Comparison of ENCODE assay signal across 9 cellular contexts in the genomic region with DNA sequence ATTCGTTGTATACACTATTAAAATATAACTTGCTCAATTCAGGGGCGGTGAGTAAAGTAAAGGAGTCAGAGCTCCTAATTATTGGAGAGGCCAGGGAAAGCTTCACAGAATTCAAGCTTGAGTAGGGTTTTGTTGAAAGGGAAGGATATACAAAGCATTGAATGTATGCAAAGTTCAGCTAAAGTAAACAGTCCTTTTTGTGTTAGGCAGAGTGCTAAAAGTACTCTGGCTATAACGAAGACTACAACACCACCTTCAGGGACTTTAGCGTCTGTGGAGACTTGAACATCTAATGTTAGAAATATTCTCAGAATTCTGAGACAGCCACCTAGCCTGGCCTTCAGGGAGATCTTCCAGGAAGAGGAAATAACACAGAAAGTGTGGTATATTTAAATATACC. TPM values are rescaled to one million over a fixed set of nuclear protein-coding genes. Genes with fewer than 3 reads are reported as not detected.
DNase-seq lines count a peak whose midpoint lies in the region; ATAC-seq, FAIRE-seq and TF ChIP-seq lines count a peak whose summit lies in the region.
"Had no signal": no experiment of that assay in that cellular context is flagged by ENCODE, and none has a peak within 500 bp of the region (broad histone marks: within the 10 kb centered on the region; RNA-seq: fewer than 3 reads in every experiment).

No MANE protein-coding gene starts in this region.

- in situ Hi-C loops in brain microvascular endothelial cell (cut with HindIII; ENCODE audit: low pct_ligation_motif_present, low sequenced_read_pairs): no loop called here

- H3K27ac Mint-ChIP-seq in natural killer cell treated with Interleukin-12 subunit alpha and Interleukin-12 subunit beta and Interleukin-15 and Interleukin-18, amount 100 ng/mL, for 72 hours: peak overlapping the region in 1 of 2 donors; percentile 74

- no peak for ATAC-seq in natural killer cell treated with Interleukin-12 subunit alpha and Interleukin-12 subunit beta and Interleukin-15 and Interleukin-18, amount 100 ng/mL, for 72 hours
- ATAC-seq in GM21723 (IDR thresholded peaks at IDR 0.05; ENCODE audit: unreplicated experiment): no peak

- no peaks in the 10 kb centered on the region for H3K9me3 Mint-ChIP-seq in natural killer cell treated with Interleukin-12 subunit alpha and Interleukin-12 subunit beta and Interleukin-15 and Interleukin-18, amount 100 ng/mL, for 72 hours

- H3K27ac ChIP-seq in brain microvascular endothelial cell: no peak overlapping the region
- H3K27ac ChIP-seq: SJSA1 had no signal

- peak; percentile 13 for TF ChIP-seq CTCF in brain microvascular endothelial cell (IDR thresholded peaks at IDR 0.05; ENCODE audit: low read depth, low read length, missing control alignments)

- peak; percentile 92 for FAIRE-seq in G401.6 (lab: Jason Lieb, UNC)

- no peaks in the 10 kb centered on the region for H3K27me3 ChIP-seq in brain microvascular endothelial cell (replicated peaks)
- H3K27me3 ChIP-seq: SJSA1 had no signal

- peak overlapping the region; percentile 80 for H3K4me3 Mint-ChIP-seq in natural killer cell treated with Interleukin-12 subunit alpha and Interleukin-12 subunit beta and Interleukin-15 and Interleukin-18, amount 100 ng/mL, for 72 hours

- peaks cover 9 to 12% of the 10 kb centered on the region in 2 donors for H3K4me1 Mint-ChIP-seq in natural killer cell treated with Interleukin-12 subunit alpha and Interleukin-12 subunit beta and Interleukin-15 and Interleukin-18, amount 100 ng/mL, for 72 hours (ENCODE audit: low read depth in 2 of 2)

- H3K36me3 Mint-ChIP-seq in natural killer cell treated with Interleukin-12 subunit alpha and Interleukin-12 subunit beta and Interleukin-15 and Interleukin-18, amount 100 ng/mL, for 72 hours: no peaks in the 10 kb centered on the region

- H3K36me3 ChIP-seq in brain microvascular endothelial cell (replicated peaks): no peaks in the 10 kb centered on the region

- peak overlapping the region; percentile 70 for H3K4me3 ChIP-seq in brain microvascular endothelial cell (ENCODE audit: low read depth, low read length)

- H3K27me3 Mint-ChIP-seq in natural killer cell treated with Interleukin-12 subunit alpha and Interleukin-12 subunit beta and Interleukin-15 and Interleukin-18, amount 100 ng/mL, for 72 hours: no peaks in the 10 kb centered on the region

- DNase-seq in MV-4-11 (lab: John Stamatoyannopoulos, UW) (peak; percentile 37), brain microvascular endothelial cell (no peak), SHP77 treated with DMSO at 0.1 percent for 48 hours (lab: John Stamatoyannopoulos, UW) (no peak), germinal center (ENCODE audit: low spot score) (no peak), HuH-7.5 (ENCODE audit: low spot score) (no peak)
- no peak for DNase-seq in natural killer cell treated with Interleukin-12 subunit alpha and Interleukin-12 subunit beta and Interleukin-15 and Interleukin-18, amount 100 ng/mL, for 72 hours (ENCODE audit: low spot score)

RNA-seq across cellular contexts. Expression of a gene that starts 1.1 kb away (rescaled TPM):
- not detected for total RNA-seq in natural killer cell treated with Interleukin-12 subunit alpha and Interleukin-12 subunit beta and Interleukin-15 and Interleukin-18, amount 100 ng/mL, for 72 hours
- total RNA-seq: SJSA1 had no signal

RNA-seq across cellular contexts. Expression of a gene that starts 8.7 kb away (rescaled TPM):
- 1 to 10 TPM; 1.2 to 1.9 TPM for total RNA-seq in natural killer cell treated with Interleukin-12 subunit alpha and Interleukin-12 subunit beta and Interleukin-15 and Interleukin-18, amount 100 ng/mL, for 72 hours

RNA-seq across cellular contexts. Expression of a gene that starts 29.4 kb away (rescaled TPM):
- total RNA-seq in natural killer cell treated with Interleukin-12 subunit alpha and Interleukin-12 subunit beta and Interleukin-15 and Interleukin-18, amount 100 ng/mL, for 72 hours: 10 to 100 TPM; 31.5 to 59.9 TPM

RNA-seq across cellular contexts. Expression of a gene that starts 32.6 kb away (rescaled TPM):
- total RNA-seq in natural killer cell treated with Interleukin-12 subunit alpha and Interleukin-12 subunit beta and Interleukin-15 and Interleukin-18, amount 100 ng/mL, for 72 hours: 1 to 10 TPM in 1 of 2 donors, under 1 TPM in 1; 0.48 to 1.0 TPM
